1 cellular context compared by ENCODE assay signal in the genomic region with DNA sequence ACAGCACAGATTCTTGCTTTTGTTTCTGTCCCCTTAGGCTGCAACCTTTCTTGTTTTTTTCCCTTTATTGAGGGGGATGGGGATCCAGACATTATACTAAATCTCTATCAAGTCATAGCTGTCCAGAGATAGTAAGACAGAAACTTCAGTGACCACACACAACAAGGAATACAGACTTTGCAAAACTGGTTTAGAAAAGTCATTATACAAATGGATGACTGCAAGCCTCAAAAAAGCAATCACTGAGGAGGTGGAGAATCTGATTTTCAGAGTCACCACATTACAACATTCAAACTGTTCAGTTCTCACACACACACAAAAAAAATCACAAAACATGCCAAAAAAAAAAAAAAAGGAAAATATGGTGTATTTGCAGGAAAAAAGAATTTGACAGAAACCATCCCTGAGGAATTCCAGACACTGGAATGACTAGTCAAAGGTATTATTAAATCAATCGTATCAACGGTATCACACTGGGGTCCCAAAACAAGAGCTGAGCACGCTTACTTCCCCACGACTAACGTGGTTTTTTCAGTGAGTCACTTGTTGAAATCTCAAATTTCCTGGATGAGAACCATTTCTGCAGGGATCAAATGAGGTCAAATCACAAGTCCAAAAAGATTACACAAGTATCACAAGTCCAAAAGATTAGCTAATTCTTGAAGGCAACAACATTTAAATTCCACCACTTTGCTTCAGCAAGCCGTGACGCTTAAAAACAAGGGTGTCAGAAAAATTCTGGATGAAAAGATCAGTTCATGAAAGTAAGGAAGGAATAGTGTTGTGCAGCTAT.
TF ChIP-seq lines count a peak whose summit lies in the region.

No MANE protein-coding gene starts in this region.

TF ChIP-seq in WTC11, 78 proteins besides CTCF, POLR2A, EP300 and RAD21 (continued from another document):
- TF ChIP-seq, protein P1, sequence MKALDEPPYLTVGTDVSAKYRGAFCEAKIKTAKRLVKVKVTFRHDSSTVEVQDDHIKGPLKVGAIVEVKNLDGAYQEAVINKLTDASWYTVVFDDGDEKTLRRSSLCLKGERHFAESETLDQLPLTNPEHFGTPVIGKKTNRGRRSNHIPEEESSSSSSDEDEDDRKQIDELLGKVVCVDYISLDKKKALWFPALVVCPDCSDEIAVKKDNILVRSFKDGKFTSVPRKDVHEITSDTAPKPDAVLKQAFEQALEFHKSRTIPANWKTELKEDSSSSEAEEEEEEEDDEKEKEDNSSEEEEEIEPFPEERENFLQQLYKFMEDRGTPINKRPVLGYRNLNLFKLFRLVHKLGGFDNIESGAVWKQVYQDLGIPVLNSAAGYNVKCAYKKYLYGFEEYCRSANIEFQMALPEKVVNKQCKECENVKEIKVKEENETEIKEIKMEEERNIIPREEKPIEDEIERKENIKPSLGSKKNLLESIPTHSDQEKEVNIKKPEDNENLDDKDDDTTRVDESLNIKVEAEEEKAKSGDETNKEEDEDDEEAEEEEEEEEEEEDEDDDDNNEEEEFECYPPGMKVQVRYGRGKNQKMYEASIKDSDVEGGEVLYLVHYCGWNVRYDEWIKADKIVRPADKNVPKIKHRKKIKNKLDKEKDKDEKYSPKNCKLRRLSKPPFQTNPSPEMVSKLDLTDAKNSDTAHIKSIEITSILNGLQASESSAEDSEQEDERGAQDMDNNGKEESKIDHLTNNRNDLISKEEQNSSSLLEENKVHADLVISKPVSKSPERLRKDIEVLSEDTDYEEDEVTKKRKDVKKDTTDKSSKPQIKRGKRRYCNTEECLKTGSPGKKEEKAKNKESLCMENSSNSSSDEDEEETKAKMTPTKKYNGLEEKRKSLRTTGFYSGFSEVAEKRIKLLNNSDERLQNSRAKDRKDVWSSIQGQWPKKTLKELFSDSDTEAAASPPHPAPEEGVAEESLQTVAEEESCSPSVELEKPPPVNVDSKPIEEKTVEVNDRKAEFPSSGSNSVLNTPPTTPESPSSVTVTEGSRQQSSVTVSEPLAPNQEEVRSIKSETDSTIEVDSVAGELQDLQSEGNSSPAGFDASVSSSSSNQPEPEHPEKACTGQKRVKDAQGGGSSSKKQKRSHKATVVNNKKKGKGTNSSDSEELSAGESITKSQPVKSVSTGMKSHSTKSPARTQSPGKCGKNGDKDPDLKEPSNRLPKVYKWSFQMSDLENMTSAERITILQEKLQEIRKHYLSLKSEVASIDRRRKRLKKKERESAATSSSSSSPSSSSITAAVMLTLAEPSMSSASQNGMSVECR (CRISPR knock-in tag; IDR thresholded peaks at IDR 0.05; ENCODE audit: borderline replicate concordance): no peak
- TF ChIP-seq AFF4 (CRISPR knock-in tag; IDR thresholded peaks at IDR 0.05; ENCODE audit: borderline replicate concordance) (no peak), CREB1 (CRISPR knock-in tag; IDR thresholded peaks at IDR 0.05) (no peak), GTF2I (CRISPR knock-in tag; conservative IDR thresholded peaks at IDR 0.05) (no peak), MYBL2 (CRISPR knock-in tag; IDR thresholded peaks at IDR 0.05) (no peak), USF2 (CRISPR knock-in tag; IDR thresholded peaks at IDR 0.05) (no peak), STAT6 (CRISPR knock-in tag; conservative IDR thresholded peaks at IDR 0.05; ENCODE audit: low read depth) (no peak), SMAD3 (CRISPR knock-in tag; IDR thresholded peaks at IDR 0.05; ENCODE audit: borderline replicate concordance) (no peak), GRHL2 (CRISPR knock-in tag; IDR thresholded peaks at IDR 0.05; ENCODE audit: insufficient replicate concordance, severe bottlenecking) (no peak)
- TF ChIP-seq, protein P2, sequence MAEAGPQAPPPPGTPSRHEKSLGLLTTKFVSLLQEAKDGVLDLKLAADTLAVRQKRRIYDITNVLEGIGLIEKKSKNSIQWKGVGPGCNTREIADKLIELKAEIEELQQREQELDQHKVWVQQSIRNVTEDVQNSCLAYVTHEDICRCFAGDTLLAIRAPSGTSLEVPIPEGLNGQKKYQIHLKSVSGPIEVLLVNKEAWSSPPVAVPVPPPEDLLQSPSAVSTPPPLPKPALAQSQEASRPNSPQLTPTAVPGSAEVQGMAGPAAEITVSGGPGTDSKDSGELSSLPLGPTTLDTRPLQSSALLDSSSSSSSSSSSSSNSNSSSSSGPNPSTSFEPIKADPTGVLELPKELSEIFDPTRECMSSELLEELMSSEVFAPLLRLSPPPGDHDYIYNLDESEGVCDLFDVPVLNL (CRISPR knock-in tag; IDR thresholded peaks at IDR 0.05; ENCODE audit: borderline replicate concordance, low read depth): no peak
TF ChIP-seq in WTC11: peak in this region for 0.
